ENCODE assay signal across 9 cellular contexts in genomic region chr10:68075550-68076004, GRCh38. TPM values are rescaled to one million over a fixed set of nuclear protein-coding genes. Genes with fewer than 3 reads are reported as not detected.
DNase-seq lines count a peak whose midpoint lies in the region; ATAC-seq, FAIRE-seq and TF ChIP-seq lines count a peak whose summit lies in the region.
"Had no signal": no experiment of that assay in that cellular context is flagged by ENCODE, and none has a peak within 500 bp of the region (broad histone marks: within the 10 kb centered on the region; RNA-seq: fewer than 3 reads in every experiment).

No MANE protein-coding gene starts in this region.

- H3K4me3 ChIP-seq in A549: peak overlapping the region; percentile 15; the same call in 1 of the 3 replicates
- H3K4me3 ChIP-seq in HEK293 (ENCODE audit: low read depth, low read length): no peak overlapping the region
- peak overlapping the region; percentile 23 for H3K4me3 ChIP-seq in mononuclear cell (ENCODE audit: low read length)

- peaks cover 0 to 5% of the 10 kb centered on the region in 2 experiments; a peak in 1 of 3 replicates for H3K36me3 ChIP-seq in HEK293 (ENCODE audit: control insufficient read depth in 2 of 2, insufficient read depth in 1 of 2, low read length in 2 of 2)

- peak overlapping the region; percentile 98 to 99 for H3K27ac ChIP-seq in A549
- H3K27ac ChIP-seq in HEK293 (ENCODE audit: extremely low read depth, low read depth, low read length): peak overlapping the region; percentile 13; the same call in 1 of the 2 replicates

- CTCF ChIA-PET in A549 (lab: Yijun Ruan, JAX) (interaction anchor here (1.0 to 3.5 kb wide), 4 partner anchors 81 to 137 kb away, joined by 3 to 25 read pairs (median 6); no protein-coding TSS in a partner anchor), HEK293 (lab: Yijun Ruan, JAX) (interaction anchor here (0.6 kb wide), 1 partner anchor 184 kb away, joined by 3 read pairs; no protein-coding TSS in a partner anchor)

- peaks cover 27% of the 10 kb centered on the region for H3K4me1 ChIP-seq in A549
- 0 out of 2 replicates have a peak, but pooled peaks cover 4% of the 10 kb centered on the region for H3K4me1 ChIP-seq in HEK293 (ENCODE audit: control insufficient read depth, insufficient read depth, low read length)
- peaks cover 16% of the 10 kb centered on the region for H3K4me1 ChIP-seq in mononuclear cell (ENCODE audit: insufficient read depth, low read length)

- H3K4me2 ChIP-seq in A549: peak overlapping the region; percentile 75

- no peaks in the 10 kb centered on the region for H3K9me3 ChIP-seq in A549
- H3K9me3 ChIP-seq in HEK293 (ENCODE audit: control insufficient read depth, insufficient read depth, low read depth, low read length): no peaks in the 10 kb centered on the region
- no peaks in the 10 kb centered on the region for H3K9me3 ChIP-seq in mononuclear cell (ENCODE audit: low read depth, low read length)
- H3K9me3 ChIP-seq: mucosa of descending colon had no signal

- H3K4me1 Mint-ChIP-seq in brain: peaks cover 39% of the 10 kb centered on the region

- ATAC-seq in A549 (no peak), HG03469 (IDR thresholded peaks at IDR 0.05; ENCODE audit: unreplicated experiment) (no peak), GM21528 (IDR thresholded peaks at IDR 0.05; ENCODE audit: low FRiP score, unreplicated experiment) (no peak)

- FAIRE-seq in A549 (lab: Jason Lieb, UNC): no peak

- peak overlapping the region; percentile 79 to 99 (median 98) for H3K4me3 Mint-ChIP-seq in brain

- peak overlapping the region; percentile 81 to 96 (median 88) for H3K27ac Mint-ChIP-seq in brain

- H3K27me3 Mint-ChIP-seq in brain: peaks cover 12% of the 10 kb centered on the region

- H3K36me3 Mint-ChIP-seq in brain: peaks cover 11% of the 10 kb centered on the region

- 20% methylated on average over 3 of the region's 3 CpGs for WGBS in A549 (ENCODE audit: missing lambda C conversion rate)

- no peak for TF ChIP-seq CTCF in A549 (IDR thresholded peaks at IDR 0.05)
- no peak for TF ChIP-seq CTCF in HEK293 (tag by site-specific recombination; IDR thresholded peaks at IDR 0.05)
- no peak for TF ChIP-seq CTCF in brain (conservative IDR thresholded peaks at IDR 0.05)

- DNase-seq in A549 (ENCODE audit: low read depth in 1 of 2, low spot score in 1 of 2): no peak
- DNase-seq in ureter (ENCODE audit: low spot score): no peak
- DNase-seq in activated CD8-positive, alpha-beta memory T cell treated with anti-CD3 and anti-CD28 coated beads, Interleukin-2, amount 50 U/mL, for 48 hours: no peak

- peaks cover 0 to 4% (median 0%) of the 10 kb centered on the region in 5 experiments for H3K9me3 Mint-ChIP-seq in brain

- no peak for TF ChIP-seq RAD21 in A549 (conservative IDR thresholded peaks at IDR 0.05 in 1 of 2, IDR thresholded peaks at IDR 0.05 in 1 of 2)

- H3K27me3 ChIP-seq in mononuclear cell (ENCODE audit: insufficient read depth, low read length): no peaks in the 10 kb centered on the region

- no peak for TF ChIP-seq EP300 in A549 (IDR thresholded peaks at IDR 0.05)

- POLR2A ChIA-PET in A549 (lab: Yijun Ruan, JAX) (interaction anchor here (0.6 to 1.0 kb wide), 4 partner anchors 174 to 259 kb away, joined by 3 to 4 read pairs (median 3); partner anchors contain the start of genes HNRNPH3 and PBLD), HEK293 (lab: Yijun Ruan, JAX) (interaction anchor here (1.0 kb wide), 1 partner anchor 256 kb away, joined by 3 read pairs; the partner anchor contains the start of gene HNRNPH3)

- no peak for TF ChIP-seq POLR2A in A549 (IDR thresholded peaks at IDR 0.05; ENCODE audit: low read length)

TF ChIP-seq in A549, 52 proteins besides CTCF, POLR2A, EP300 and RAD21:
- 0 out of 2 replicates have a peak, but pooled peaks have one; percentile 20 for TF ChIP-seq HOXB13 (CRISPR knock-in tag; IDR thresholded peaks at IDR 0.05; ENCODE audit: low read depth)
- no peak for TF ChIP-seq KDM5A (IDR thresholded peaks at IDR 0.05)

TF ChIP-seq in HEK293, 187 proteins besides CTCF, POLR2A, EP300 and RAD21:
- no peak for TF ChIP-seq ZNF580 (tag by site-specific recombination; IDR thresholded peaks at IDR 0.05)
- no peak for TF ChIP-seq GFI1B (tag by site-specific recombination; IDR thresholded peaks at IDR 0.05)
- TF ChIP-seq SCRT2 (tag by site-specific recombination; IDR thresholded peaks at IDR 0.05): no peak
- no peak for TF ChIP-seq ZBTB8A (tag by site-specific recombination; IDR thresholded peaks at IDR 0.05)
- no peak for TF ChIP-seq ZSCAN16 (tag by site-specific recombination; IDR thresholded peaks at IDR 0.05)
- TF ChIP-seq ZNF510 (tag by site-specific recombination; IDR thresholded peaks at IDR 0.05; ENCODE audit: insufficient replicate concordance): no peak
- no peak for TF ChIP-seq ZNF114 (tag by site-specific recombination; IDR thresholded peaks at IDR 0.05)
- peak; percentile 29 for TF ChIP-seq ZNF518A (tag by site-specific recombination; conservative IDR thresholded peaks at IDR 0.05; ENCODE audit: low read depth)
- TF ChIP-seq ZNF792 (tag by site-specific recombination; IDR thresholded peaks at IDR 0.05): no peak
- TF ChIP-seq ZNF571 (tag by site-specific recombination; IDR thresholded peaks at IDR 0.05): no peak
- TF ChIP-seq PRDM1 (tag by site-specific recombination; IDR thresholded peaks at IDR 0.05): peak; percentile 82

RNA-seq across cellular contexts. Expression of gene HERC4, which starts 0.5 kb away (rescaled TPM):
- polyA plus RNA-seq in A549 (2011; rRNA removed) (40.5 and 51.3 TPM in 2 replicates), A549 (2017; fragmentation: RNase III; extraction: RNeasy Plus Mini Kit Qiagen cat#74134 plus additional on column Dnase treatment) (42.2 to 53.7 TPM (median 43.2 TPM) in 3 replicates), brain (ENCODE audit: insufficient read depth, low read depth, low replicate concordance) (4.6 TPM)
- polyA plus RNA-seq in A549 (2012; cell fraction: cytosol; rRNA removed): 13.8 and 16.0 TPM in 2 replicates
- 18.3 and 43.5 TPM in 2 replicates for polyA plus RNA-seq in A549 (2012; cell fraction: nucleus; rRNA removed)
- 25.5 and 29.6 TPM in 2 replicates for polyA minus RNA-seq in A549 (2011; rRNA and poly(A)+ RNA removed)
- total RNA-seq in mononuclear cell (42.2 TPM), ureter (79.5 TPM)

RNA-seq across cellular contexts. Expression of gene MYPN, which starts 33.7 kb away (rescaled TPM):
- 2.1 and 2.3 TPM in 2 replicates for polyA plus RNA-seq in A549 (2011; rRNA removed)
- 0.67 and 0.95 TPM in 2 replicates for polyA plus RNA-seq in A549 (2012; cell fraction: cytosol; rRNA removed)
- 1.1 and 1.9 TPM in 2 replicates for polyA plus RNA-seq in A549 (2012; cell fraction: nucleus; rRNA removed)
- 1.5 to 1.8 TPM (median 1.5 TPM) in 3 replicates for polyA plus RNA-seq in A549 (2017; fragmentation: RNase III; extraction: RNeasy Plus Mini Kit Qiagen cat#74134 plus additional on column Dnase treatment)
- 2.3 and 2.6 TPM in 2 replicates for polyA minus RNA-seq in A549 (2011; rRNA and poly(A)+ RNA removed)
- polyA plus RNA-seq in brain (ENCODE audit: insufficient read depth, low read depth, low replicate concordance): not detected
- total RNA-seq in mononuclear cell: not detected
- total RNA-seq in ureter: 0.08 TPM
